ENCODE assay signal across 23 cellular contexts in the genomic region with DNA sequence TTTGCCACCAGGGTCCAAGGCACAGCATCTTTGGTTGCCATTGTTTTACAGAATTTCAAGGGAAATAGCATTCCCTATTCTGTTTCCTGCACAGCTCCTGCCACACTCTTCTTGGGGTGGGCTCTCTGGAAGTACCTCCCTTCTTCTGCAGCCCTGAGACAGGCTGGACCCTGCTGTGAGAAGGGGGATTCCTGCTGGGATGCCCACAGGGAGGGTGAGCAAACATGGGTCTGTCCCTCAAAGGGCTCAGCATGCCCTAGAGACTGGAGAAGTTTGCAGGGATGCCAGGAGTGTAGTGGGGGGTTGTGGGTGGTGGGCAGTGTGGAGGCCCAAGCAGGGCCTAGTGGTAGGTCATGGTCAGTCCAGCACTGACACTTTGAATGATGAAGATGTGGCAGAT.
DNase-seq lines count a peak whose midpoint lies in the region; FAIRE-seq and TF ChIP-seq lines count a peak whose summit lies in the region.
"Had no signal": no experiment of that assay in that cellular context is flagged by ENCODE, and none has a peak within 500 bp of the region (broad histone marks: within the 10 kb centered on the region; RNA-seq: fewer than 3 reads in every experiment).

No MANE protein-coding gene starts in this region.

- H2AFZ ChIP-seq in H1 (ENCODE audit: low read length) (no peak overlapping the region), neuronal stem cell (ENCODE audit: low read length) (no peak overlapping the region), H9 (ENCODE audit: low read length) (no peak overlapping the region)

- H2BK15ac ChIP-seq in H1 (ENCODE audit: low read length) (no peak overlapping the region), neuronal stem cell (ENCODE audit: low read length) (no peak overlapping the region), H9 (ENCODE audit: low read depth, low read length) (no peak overlapping the region)

- H3K56ac ChIP-seq in H1 (replicated peaks; ENCODE audit: insufficient read length, low read depth, low read length) (no peak overlapping the region), H9 (ENCODE audit: insufficient read length, low read depth, low read length) (no peak overlapping the region)

- H3K23ac ChIP-seq in H1 (ENCODE audit: insufficient read length) (no peak overlapping the region), neuronal stem cell (ENCODE audit: low read depth, low read length, poor library complexity) (no peak overlapping the region), H9 (ENCODE audit: insufficient read length, low read depth, low read length) (no peak overlapping the region)

- H3K4me1 ChIP-seq in HEK293 (ENCODE audit: control insufficient read depth, insufficient read depth, low read length) (no peaks in the 10 kb centered on the region), H1 (replicated peaks in 1 of 4; ENCODE audit: control insufficient read depth in 3 of 4, insufficient read depth in 4 of 4, low read length in 3 of 4) (no peaks in the 10 kb centered on the region), neuronal stem cell (ENCODE audit: control insufficient read depth in 2 of 2, insufficient read depth in 1 of 2, low read depth in 1 of 2, low read length in 2 of 2) (peaks cover 0 to 7% of the 10 kb centered on the region in 2 donors), spleen (no peaks in the 10 kb centered on the region), H9 (ENCODE audit: insufficient read depth, low read length) (no peaks in the 10 kb centered on the region)
- H3K4me1 ChIP-seq: Caco-2 had no signal

- H3K4ac ChIP-seq in H1 (replicated peaks; ENCODE audit: insufficient read length, low read depth, low read length) (no peak overlapping the region), neuronal stem cell (ENCODE audit: low read length) (no peak overlapping the region), H9 (ENCODE audit: low read depth, low read length) (no peak overlapping the region)

- no peak overlapping the region for H2BK12ac ChIP-seq in H1 (ENCODE audit: low read depth, low read length)
- peak overlapping the region; percentile 43 for H2BK12ac ChIP-seq in neuronal stem cell (ENCODE audit: low read length)
- H2BK12ac ChIP-seq in H9 (ENCODE audit: insufficient read length, low read depth, low read length), result no peak overlapping the region

- peak overlapping the region; percentile 19; the same call in 1 of the 2 replicates for H3K18ac ChIP-seq in H1 (ENCODE audit: extremely low read depth, low read length)
- H3K18ac ChIP-seq in neuronal stem cell (ENCODE audit: low read length), result no peak overlapping the region
- H3K18ac ChIP-seq in H9 (ENCODE audit: insufficient read length, low read depth, low read length), result no peak overlapping the region

- H3K9me3 ChIP-seq in HEK293 (ENCODE audit: control insufficient read depth, insufficient read depth, low read depth, low read length), result no peaks in the 10 kb centered on the region
- H3K9me3 ChIP-seq in H1 (ENCODE audit: insufficient read depth in 2 of 2, low read depth in 1 of 2, low read length in 1 of 2), result no peaks in the 10 kb centered on the region
- no peaks in the 10 kb centered on the region for H3K9me3 ChIP-seq in neuronal stem cell (replicated peaks in 1 of 2; ENCODE audit: control insufficient read depth in 2 of 2, insufficient read depth in 1 of 2, low read depth in 1 of 2, low read length in 2 of 2)
- no peaks in the 10 kb centered on the region for H3K9me3 ChIP-seq in spleen
- no peaks in the 10 kb centered on the region for H3K9me3 ChIP-seq in H9 (ENCODE audit: control insufficient read depth, low read depth, low read length)
- H3K9me3 ChIP-seq: BLaER1 treated with 17β-estradiol and CSF1 and Interleukin-3, amounts not matched to agents 10 nM and 100 nM; Caco-2 had no signal

- intact Hi-C loops in spleen (cut with DNase I; ENCODE audit: low total_unique reads), result no loop called here

- H3K36me3 Mint-ChIP-seq in H9 (ENCODE audit: insufficient read depth in 1 of 3, low read depth in 3 of 3), result no peaks in the 10 kb centered on the region; a peak in 1 of 7 replicates
- H3K36me3 Mint-ChIP-seq: CD8-positive, alpha-beta T cell had no signal

- H4K20me1 ChIP-seq in H1 (replicated peaks in 1 of 2; ENCODE audit: control insufficient read depth in 1 of 2, insufficient read depth in 2 of 2, low read length in 2 of 2) (no peaks in the 10 kb centered on the region), H9 (ENCODE audit: control insufficient read depth, insufficient read depth, insufficient read length) (no peaks in the 10 kb centered on the region)
- H4K20me1 ChIP-seq: BLaER1 treated with 17β-estradiol and CSF1 and Interleukin-3, amounts not matched to agents 10 nM and 100 nM had no signal

- H2BK20ac ChIP-seq in H1 (ENCODE audit: low read length) (no peak overlapping the region), H9 (ENCODE audit: low read depth, low read length, poor library complexity, severe bottlenecking) (no peak overlapping the region)

- TF ChIP-seq CTCF in HEK293 (tag by site-specific recombination; IDR thresholded peaks at IDR 0.05) (no peak), H1 (IDR thresholded peaks at IDR 0.05; ENCODE audit: control extremely low read depth in 1 of 3, insufficient read depth in 1 of 3, low read depth in 1 of 3, low read length in 3 of 3) (no peak), spleen (IDR thresholded peaks at IDR 0.05 in 8 of 11, conservative IDR thresholded peaks at IDR 0.05 in 3 of 11) (no peak), H9 (conservative IDR thresholded peaks at IDR 0.05) (no peak)

- no peaks in the 10 kb centered on the region for H3K79me2 ChIP-seq in H1 (ENCODE audit: control insufficient read depth in 1 of 2, insufficient read depth in 2 of 2, low read length in 2 of 2)
- no peaks in the 10 kb centered on the region for H3K79me2 ChIP-seq in H9 (ENCODE audit: insufficient read depth, low read length)

- POLR2A ChIA-PET in HEK293 (lab: Yijun Ruan, JAX), result no interaction called here
- POLR2A ChIA-PET in H1 (lab: Charles Lee; ENCODE audit: partially characterized antibody), result no interaction called here

- H3K79me1 ChIP-seq in H1 (ENCODE audit: low read depth, low read length) (no peaks in the 10 kb centered on the region), neuronal stem cell (ENCODE audit: low read depth, low read length) (no peaks in the 10 kb centered on the region), H9 (ENCODE audit: insufficient read depth, low read depth, low read length, poor library complexity, severe bottlenecking) (no peaks in the 10 kb centered on the region)

- H3K9me3 Mint-ChIP-seq in H9, result no peaks in the 10 kb centered on the region
- H3K9me3 Mint-ChIP-seq: CD4-positive, alpha-beta T cell; CD8-positive, alpha-beta T cell had no signal

- no peak overlapping the region for H3K9ac ChIP-seq in H1 (replicated peaks in 1 of 4; ENCODE audit: extremely low read depth in 1 of 4, low read depth in 3 of 4, low read length in 3 of 4)
- no peak overlapping the region for H3K9ac ChIP-seq in neuronal stem cell (ENCODE audit: low read depth, low read length, poor library complexity)
- H3K9ac ChIP-seq in H9 (ENCODE audit: extremely low read depth, insufficient read length, low read length), result no peak overlapping the region
- H3K9ac ChIP-seq: BLaER1 treated with 17β-estradiol and CSF1 and Interleukin-3, amounts not matched to agents 10 nM and 100 nM had no signal

- H3K27me3 Mint-ChIP-seq in H9 (ENCODE audit: low read depth), result no peaks in the 10 kb centered on the region; the same call in 1 of the 2 replicates

- H3K36me3 ChIP-seq in HEK293 (ENCODE audit: control insufficient read depth in 2 of 2, insufficient read depth in 1 of 2, low read length in 2 of 2), result no peaks in the 10 kb centered on the region
- H3K36me3 ChIP-seq in H1 (ENCODE audit: control insufficient read depth in 2 of 4, insufficient read depth in 4 of 4, low read length in 3 of 4), result no peaks in the 10 kb centered on the region
- no peaks in the 10 kb centered on the region for H3K36me3 ChIP-seq in neuronal stem cell (replicated peaks in 1 of 2; ENCODE audit: control insufficient read depth in 2 of 2, insufficient read depth in 2 of 2, low read length in 2 of 2)
- H3K36me3 ChIP-seq in spleen, result no peaks in the 10 kb centered on the region
- H3K36me3 ChIP-seq: BLaER1 treated with 17β-estradiol and CSF1 and Interleukin-3, amounts not matched to agents 10 nM and 100 nM had no signal

- no peaks in the 10 kb centered on the region for H3K23me2 ChIP-seq in H1 (ENCODE audit: low read depth, low read length)
- no peaks in the 10 kb centered on the region for H3K23me2 ChIP-seq in H9 (ENCODE audit: insufficient read length, low read depth, low read length, poor library complexity, severe bottlenecking)

- H3K27me3 ChIP-seq in H1 (replicated peaks in 1 of 4; ENCODE audit: control insufficient read depth in 3 of 4, extremely low read depth in 1 of 4, insufficient read depth in 3 of 4, low read length in 3 of 4), result no peaks in the 10 kb centered on the region
- H3K27me3 ChIP-seq in neuronal stem cell (ENCODE audit: control insufficient read depth in 3 of 3, insufficient read depth in 3 of 3, low read depth in 1 of 3, low read length in 3 of 3), result no peaks in the 10 kb centered on the region
- H3K27me3 ChIP-seq in spleen (replicated peaks in 1 of 7), result peaks cover 0 to 5% (median 0%) of the 10 kb centered on the region in 7 donors
- no peaks in the 10 kb centered on the region for H3K27me3 ChIP-seq in H9 (ENCODE audit: insufficient read depth, low read length)
- H3K27me3 ChIP-seq: BLaER1 treated with 17β-estradiol and CSF1 and Interleukin-3, amounts not matched to agents 10 nM and 100 nM had no signal

- TF ChIP-seq RAD21 in H1 (IDR thresholded peaks at IDR 0.05 in 1 of 2, conservative IDR thresholded peaks at IDR 0.05 in 1 of 2; ENCODE audit: low read depth in 2 of 2, low read length in 2 of 2), result no peak

- H3K27ac ChIP-seq in HEK293 (ENCODE audit: extremely low read depth, low read depth, low read length) (no peak overlapping the region), H1 (ENCODE audit: low read depth, low read length) (no peak overlapping the region), neuronal stem cell (replicated peaks; ENCODE audit: low read length) (no peak overlapping the region), spleen (no peak overlapping the region), H9 (ENCODE audit: insufficient read length, low read depth, low read length) (no peak overlapping the region)
- H3K27ac ChIP-seq: BLaER1 treated with 17β-estradiol and CSF1 and Interleukin-3, amounts not matched to agents 10 nM and 100 nM; C4-2B had no signal

- CTCF ChIA-PET in HEK293 (lab: Yijun Ruan, JAX) (no interaction called here), H1 (lab: Charles Lee; ENCODE audit: partially characterized antibody) (no interaction called here)

- H3K4me3 ChIP-seq in HEK293 (ENCODE audit: low read depth, low read length) (no peak overlapping the region), H1 (ENCODE audit: extremely low read depth in 1 of 4, insufficient read depth in 2 of 4, low read depth in 3 of 4, low read length in 4 of 4) (no peak overlapping the region), neuronal stem cell (ENCODE audit: low read length in 2 of 2) (no peak overlapping the region), spleen (no peak overlapping the region)
- H3K4me3 ChIP-seq: BLaER1 treated with 17β-estradiol and CSF1 and Interleukin-3, amounts not matched to agents 10 nM and 100 nM had no signal

- H3K4me3 Mint-ChIP-seq in H9, result no peak overlapping the region
- H3K4me3 Mint-ChIP-seq: B cell; CD4-positive, alpha-beta T cell; CD8-positive, alpha-beta T cell had no signal

- FAIRE-seq in H1 (lab: Jason Lieb, UNC), result no peak
- FAIRE-seq: A204.1, D721Med, G401.6, GM12891 had no signal

- H4K91ac ChIP-seq in H1 (replicated peaks; ENCODE audit: insufficient read length, low read length) (peak overlapping the region; percentile 25), neuronal stem cell (ENCODE audit: low read depth, low read length, poor library complexity) (no peak overlapping the region), H9 (ENCODE audit: insufficient read length, low read depth, low read length) (no peak overlapping the region)

- DNase-seq in H1 (ENCODE audit: low read depth in 1 of 2, low spot score in 2 of 2), result no peak
- DNase-seq in neuronal stem cell (ENCODE audit: low spot score), result no peak
- peak; percentile 14 for DNase-seq in spleen
- DNase-seq in H9, result no peak
- DNase-seq in NAMALWA (ENCODE audit: low spot score), result no peak
- DNase-seq in NCI-H2081 treated with DMSO at 0.1 percent for 48 hours (lab: John Stamatoyannopoulos, UW), result no peak
- DNase-seq in Ammon's horn (ENCODE audit: low spot score), result no peak
- DNase-seq: 8988T; ACHN; Caco-2; Calu3; CD4-positive, alpha-beta T cell; CD8-positive, alpha-beta T cell; DMS79 treated with DMSO at 0.1 percent for 48 hours; GF-D8 had no signal

- H4K5ac ChIP-seq in H1 (ENCODE audit: insufficient read length, low read depth, low read length), result no peak overlapping the region
- H4K5ac ChIP-seq in H9 (ENCODE audit: insufficient read length, low read depth, low read length), result no peak overlapping the region

- no peak overlapping the region for H3K27ac Mint-ChIP-seq in H9
- H3K27ac Mint-ChIP-seq: B cell; CD4-positive, alpha-beta T cell; CD8-positive, alpha-beta T cell had no signal

- H2AK5ac ChIP-seq in H1 (ENCODE audit: low read depth, low read length), result no peak overlapping the region
- H2AK5ac ChIP-seq in neuronal stem cell (ENCODE audit: low read depth, low read length), result no peak overlapping the region
- H2AK5ac ChIP-seq in H9 (ENCODE audit: insufficient read length, low read length), result no peak overlapping the region

- no peak overlapping the region for H2BK5ac ChIP-seq in H1 (ENCODE audit: low read depth, low read length)
- no peak overlapping the region for H2BK5ac ChIP-seq in neuronal stem cell (ENCODE audit: low read length)
- H2BK5ac ChIP-seq in H9 (ENCODE audit: insufficient read length, low read length), result no peak overlapping the region

- no peak for TF ChIP-seq POLR2A in H1 (IDR thresholded peaks at IDR 0.05; ENCODE audit: control extremely low read depth in 1 of 2, low read depth in 2 of 2, low read length in 2 of 2)
- TF ChIP-seq POLR2A in spleen (IDR thresholded peaks at IDR 0.05), result no peak

- H3K4me1 Mint-ChIP-seq in H9, result peaks cover 2 to 3% of the 10 kb centered on the region in 2 experiments; a peak in 3 of 4 replicates
- H3K4me1 Mint-ChIP-seq: B cell had no signal

- no peak overlapping the region for H2BK120ac ChIP-seq in H1 (replicated peaks; ENCODE audit: low read depth, low read length)
- no peak overlapping the region for H2BK120ac ChIP-seq in neuronal stem cell (ENCODE audit: low read depth, low read length)
- H2BK120ac ChIP-seq in H9 (ENCODE audit: low read depth, low read length, poor library complexity, severe bottlenecking), result no peak overlapping the region

- no peak for TF ChIP-seq EP300 in H1 (IDR thresholded peaks at IDR 0.05; ENCODE audit: borderline replicate concordance in 1 of 2, low read depth in 2 of 2, low read length in 2 of 2)

- H3K4me2 ChIP-seq in H1 (ENCODE audit: insufficient read depth in 1 of 2, low read depth in 2 of 2, low read length in 2 of 2) (no peak overlapping the region), neuronal stem cell (ENCODE audit: insufficient read depth, low read length, poor library complexity, severe bottlenecking) (no peak overlapping the region), H9 (ENCODE audit: insufficient read depth, insufficient read length, low read length) (no peak overlapping the region)

- H4K8ac ChIP-seq in H1 (ENCODE audit: extremely low read depth, insufficient read depth, low read length), result no peak overlapping the region
- H4K8ac ChIP-seq in neuronal stem cell (ENCODE audit: low read depth, low read length), result no peak overlapping the region
- no peak overlapping the region for H4K8ac ChIP-seq in H9 (replicated peaks; ENCODE audit: insufficient read length, low read depth, low read length)

- H3K14ac ChIP-seq in H1 (ENCODE audit: insufficient read length) (no peak overlapping the region), neuronal stem cell (ENCODE audit: low read length) (no peak overlapping the region), H9 (ENCODE audit: insufficient read depth, low read length) (no peak overlapping the region; the same call in 1 of the 2 replicates)

- H3T11ph ChIP-seq in H9 (ENCODE audit: low read length), result no peak overlapping the region
